8 cellular contexts compared by ENCODE assay signal in genomic region chr1:111222308-111223125, GRCh38. TPM values are rescaled to one million over a fixed set of nuclear protein-coding genes. Genes with fewer than 3 reads are reported as not detected.
DNase-seq lines count a peak whose midpoint lies in the region; ATAC-seq, FAIRE-seq and TF ChIP-seq lines count a peak whose summit lies in the region.

No MANE protein-coding gene starts in this region.

- H3K4me3 ChIP-seq in DND-41 (ENCODE audit: low read depth in 1 of 2, low read length in 2 of 2): peak overlapping the region in 1 of 2 experiments; percentile 47; a peak in 2 of 4 replicates
- H3K4me3 ChIP-seq in HFF-Myc (replicated peaks; ENCODE audit: low read depth, low read length): no peak overlapping the region
- H3K4me3 ChIP-seq in WI38 (ENCODE audit: low read depth, low read length): no peak overlapping the region
- peak overlapping the region in 1 of 3 experiments; percentile 6 for H3K4me3 ChIP-seq in mammary epithelial cell (replicated peaks in 1 of 3; ENCODE audit: insufficient read depth in 1 of 3, low read depth in 2 of 3, low read length in 3 of 3)
- peak overlapping the region in 2 of 3 experiments; percentile 26 to 43 for H3K4me3 ChIP-seq in keratinocyte (ENCODE audit: control insufficient read depth in 2 of 3, extremely low read depth in 1 of 3, insufficient read depth in 2 of 3, low read depth in 1 of 3, low read length in 3 of 3)

- H3K9me1 ChIP-seq in keratinocyte (ENCODE audit: control insufficient read depth, extremely low read depth, insufficient read depth, low read length): no peaks in the 10 kb centered on the region

- H3K4me2 ChIP-seq in DND-41 (ENCODE audit: insufficient read depth, low read length): peak overlapping the region; percentile 61
- H3K4me2 ChIP-seq in mammary epithelial cell (ENCODE audit: insufficient read depth, low read depth, low read length): peak overlapping the region; percentile 63
- H3K4me2 ChIP-seq in keratinocyte (ENCODE audit: control insufficient read depth, extremely low read depth, insufficient read depth, low read depth, low read length): peak overlapping the region; percentile 60

- DNase-seq in DND-41 (peak; percentile 82), HFF-Myc (ENCODE audit: extremely low read depth, low read depth) (no peak), NCI-H2107 (lab: John Stamatoyannopoulos, UW) (peak; percentile 61), mammary epithelial cell (peak; percentile 77), keratinocyte (ENCODE audit: low read depth, low spot score) (no peak)
- DNase-seq in stimulated activated CD4-positive, alpha-beta T cell treated with anti-CD3 and anti-CD28 coated beads, Interleukin-2, amount 100 ng/mL, for 24 hours: peak; percentile 83 to 85

- ATAC-seq in DND-41 (ENCODE audit: insufficient read depth, low read depth): peak; percentile 26
- no peak for ATAC-seq in HG03097 (IDR thresholded peaks at IDR 0.05; ENCODE audit: low FRiP score, unreplicated experiment)

- WGBS in mammary epithelial cell (ENCODE audit: low coverage, missing lambda C conversion rate): 20% methylated on average over 10 of the region's 10 CpGs

- H3K9ac ChIP-seq in DND-41 (ENCODE audit: low read depth, low read length) (peak overlapping the region; percentile 67), mammary epithelial cell (ENCODE audit: insufficient read depth, low read length) (no peak overlapping the region), keratinocyte (ENCODE audit: control insufficient read depth, extremely low read depth, insufficient read depth, low read length) (no peak overlapping the region)

- peak; percentile 98 for TF ChIP-seq CTCF in DND-41 (IDR thresholded peaks at IDR 0.05; ENCODE audit: borderline replicate concordance, extremely low read depth, low read length, poor library complexity, severe bottlenecking)
- peak; percentile 86 for TF ChIP-seq CTCF in HFF-Myc (IDR thresholded peaks at IDR 0.05; ENCODE audit: low read depth, low read length, missing control alignments)
- peak; percentile 93 for TF ChIP-seq CTCF in WI38 (IDR thresholded peaks at IDR 0.05; ENCODE audit: low read depth, low read length)
- peak; percentile 79 to 99 for TF ChIP-seq CTCF in mammary epithelial cell (conservative IDR thresholded peaks at IDR 0.05 in 1 of 2, IDR thresholded peaks at IDR 0.05 in 1 of 2; ENCODE audit: extremely low read depth in 1 of 2, insufficient read depth in 1 of 2, low read depth in 1 of 2, low read length in 2 of 2)
- peak; percentile 94 to 98 (median 97) for TF ChIP-seq CTCF in keratinocyte (optimal IDR thresholded peaks at IDR 0.05 in 1 of 3, IDR thresholded peaks at IDR 0.05 in 1 of 3, conservative IDR thresholded peaks at IDR 0.05 in 1 of 3; ENCODE audit: extremely low read depth in 1 of 3, insufficient read depth in 2 of 3, low read length in 3 of 3)

- H3K4me1 ChIP-seq in DND-41 (ENCODE audit: insufficient read depth, low read length) (peaks cover 99% of the 10 kb centered on the region), mammary epithelial cell (ENCODE audit: insufficient read depth, low read length) (peaks cover 26% of the 10 kb centered on the region), keratinocyte (ENCODE audit: control insufficient read depth, extremely low read depth, insufficient read depth, low read length) (peaks cover 21% of the 10 kb centered on the region)

- H4K20me1 ChIP-seq in DND-41 (ENCODE audit: insufficient read depth, low read length) (no peaks in the 10 kb centered on the region), mammary epithelial cell (ENCODE audit: insufficient read depth, low read length) (no peaks in the 10 kb centered on the region), keratinocyte (ENCODE audit: control insufficient read depth, extremely low read depth, insufficient read depth, low read length) (no peaks in the 10 kb centered on the region)

- dilution Hi-C loops in mammary epithelial cell (cut with HindIII; ENCODE audit: low sequenced_read_pairs): no loop called here
- dilution Hi-C loops in keratinocyte (cut with MboI; ENCODE audit: extremely low pct_ligation_motif_present, low sequenced_read_pairs): no loop called here

- BruUV-seq in mammary epithelial cell (replicated peaks; lab: Mats Ljungman, UMichigan): no TSS peak

- intact Hi-C loops in mammary epithelial cell (cut with micrococcal nuclease): loop anchor here (1.0 to 5.0 kb wide), 6 partner anchors 26 to 440 kb away; partner anchors contain the start of genes ATP5PB and WDR77

- H3K36me3 ChIP-seq in DND-41 (ENCODE audit: insufficient read depth, low read length) (no peaks in the 10 kb centered on the region), mammary epithelial cell (ENCODE audit: insufficient read depth, low read length) (no peaks in the 10 kb centered on the region), keratinocyte (ENCODE audit: control insufficient read depth in 2 of 2, extremely low read depth in 1 of 2, insufficient read depth in 2 of 2, low read length in 2 of 2) (no peaks in the 10 kb centered on the region)

- H3K9me3 ChIP-seq in DND-41 (ENCODE audit: insufficient read depth, low read length, severe bottlenecking) (no peaks in the 10 kb centered on the region), mammary epithelial cell (replicated peaks; ENCODE audit: insufficient read depth, low read length) (no peaks in the 10 kb centered on the region), keratinocyte (ENCODE audit: control insufficient read depth, low read depth, low read length) (no peaks in the 10 kb centered on the region)

- H3K79me2 ChIP-seq in DND-41 (ENCODE audit: insufficient read depth, low read length) (peaks cover 54% of the 10 kb centered on the region), mammary epithelial cell (ENCODE audit: insufficient read depth, low read length) (no peaks in the 10 kb centered on the region), keratinocyte (ENCODE audit: control insufficient read depth, insufficient read depth, low read length) (no peaks in the 10 kb centered on the region)

- H3K27ac ChIP-seq in DND-41 (ENCODE audit: low read length) (peak overlapping the region; percentile 97), mammary epithelial cell (ENCODE audit: insufficient read depth, low read depth, low read length) (no peak overlapping the region), keratinocyte (ENCODE audit: control insufficient read depth, insufficient read depth, low read length) (no peak overlapping the region)

- H2AFZ ChIP-seq in DND-41 (ENCODE audit: low read depth, low read length): no peak overlapping the region
- peak overlapping the region; percentile 61 for H2AFZ ChIP-seq in mammary epithelial cell (ENCODE audit: low read depth, low read length)
- peak overlapping the region; percentile 39 for H2AFZ ChIP-seq in keratinocyte (ENCODE audit: control insufficient read depth, low read length)

- H3K27me3 ChIP-seq in DND-41 (ENCODE audit: insufficient read depth, low read length, poor library complexity) (no peaks in the 10 kb centered on the region), mammary epithelial cell (ENCODE audit: insufficient read depth, low read length) (no peaks in the 10 kb centered on the region), keratinocyte (ENCODE audit: control insufficient read depth, extremely low read depth, insufficient read depth, low read length) (no peaks in the 10 kb centered on the region)

- peak; percentile 44 for FAIRE-seq in keratinocyte (lab: Jason Lieb, UNC)

- in situ Hi-C loops in mammary epithelial cell (cut with MboI; ENCODE audit: low sequenced_read_pairs in 2 of 2): loop anchor here (5.0 to 10.0 kb wide), 3 partner anchors 110 to 182 kb away; no protein-coding TSS in a partner anchor

- CTCF ChIA-PET in mammary epithelial cell (lab: Charles Lee; ENCODE audit: low non-redundant PET): interaction anchor here (0.5 to 0.6 kb wide), 3 partner anchors 110 to 124 kb away, joined by 3 to 7 read pairs (median 4); no protein-coding TSS in a partner anchor

RNA-seq across cellular contexts. Expression of gene CHI3L2, which starts 5.0 kb away (rescaled TPM):
- 1 to 10 TPM in 1 of 2 donors, under 1 TPM in 1; 0.87 to 1.0 TPM for total RNA-seq in mammary epithelial cell
- 0.58 TPM for polyA plus RNA-seq in mammary epithelial cell
- polyA minus RNA-seq in mammary epithelial cell: 3.5 TPM
- 1.0 to 2.5 TPM (median 2.4 TPM) in 3 replicates for polyA plus RNA-seq in keratinocyte
- polyA plus RNA-seq in keratinocyte (2011; ENCODE audit: low read depth): 1.1 TPM
- polyA plus RNA-seq in keratinocyte (2011; cell fraction: cytosol; rRNA removed): 2.7 and 3.9 TPM in 2 replicates
- 2.4 and 2.7 TPM in 2 replicates for polyA plus RNA-seq in keratinocyte (2011; cell fraction: nucleus; rRNA removed)
- polyA plus RNA-seq in keratinocyte (2012; ENCODE audit: low replicate concordance): 1.2 and 3.2 TPM in 2 replicates
- polyA minus RNA-seq in keratinocyte: 0.89 to 1.1 TPM in 2 of 3 replicates, not detected in the other
- not detected for polyA minus RNA-seq in keratinocyte (2011; cell fraction: cytosol; rRNA and poly(A)+ RNA removed)
- polyA minus RNA-seq in keratinocyte (2011; cell fraction: nucleus; rRNA and poly(A)+ RNA removed): 0.63 and 2.6 TPM in 2 replicates

RNA-seq across cellular contexts. Expression of gene DENND2D, which starts 22.1 kb away (rescaled TPM):
- 10 to 100 TPM in 1 of 2 donors, 1 to 10 TPM in 1; 1.5 to 10.5 TPM for total RNA-seq in mammary epithelial cell
- 2.6 TPM for polyA plus RNA-seq in mammary epithelial cell
- 6.5 TPM for polyA minus RNA-seq in mammary epithelial cell
- polyA plus RNA-seq in keratinocyte: 5.3 to 8.9 TPM (median 7.8 TPM) in 3 replicates
- 15.2 TPM for polyA plus RNA-seq in keratinocyte (2011; ENCODE audit: low read depth)
- 6.5 and 10.1 TPM in 2 replicates for polyA plus RNA-seq in keratinocyte (2011; cell fraction: cytosol; rRNA removed)
- 5.8 and 8.6 TPM in 2 replicates for polyA plus RNA-seq in keratinocyte (2011; cell fraction: nucleus; rRNA removed)
- polyA plus RNA-seq in keratinocyte (2012; ENCODE audit: low replicate concordance): 4.9 and 20.1 TPM in 2 replicates
- 5.1 to 8.4 TPM (median 7.4 TPM) in 3 replicates for polyA minus RNA-seq in keratinocyte
- 4.2 TPM for polyA minus RNA-seq in keratinocyte (2011; cell fraction: cytosol; rRNA and poly(A)+ RNA removed)
- 2.5 and 4.0 TPM in 2 replicates for polyA minus RNA-seq in keratinocyte (2011; cell fraction: nucleus; rRNA and poly(A)+ RNA removed)

Comparison
In these comparisons a context has a peak if more than half of its experiments do, and no peak if none do; other contexts are left out.
1. DNase-seq: peak in DND-41 (single experiment), NCI-H2107 (single experiment), mammary epithelial cell (single experiment) and stimulated activated CD4-positive, alpha-beta T cell treated with anti-CD3 and anti-CD28 coated beads, Interleukin-2, amount 100 ng/mL, for 24 hours (2 of 2); none in HFF-Myc (single experiment) and keratinocyte (single experiment).
2. H3K4me3 ChIP-seq: peak in keratinocyte (2 of 3); none in HFF-Myc (single experiment) and WI38 (single experiment).
3. Peak in every context shown above with its lines, with median percentiles within 50 percentile points of each other: H3K4me2 ChIP-seq and CTCF ChIP-seq.